10 cellular contexts compared by ENCODE assay signal in the genomic region with DNA sequence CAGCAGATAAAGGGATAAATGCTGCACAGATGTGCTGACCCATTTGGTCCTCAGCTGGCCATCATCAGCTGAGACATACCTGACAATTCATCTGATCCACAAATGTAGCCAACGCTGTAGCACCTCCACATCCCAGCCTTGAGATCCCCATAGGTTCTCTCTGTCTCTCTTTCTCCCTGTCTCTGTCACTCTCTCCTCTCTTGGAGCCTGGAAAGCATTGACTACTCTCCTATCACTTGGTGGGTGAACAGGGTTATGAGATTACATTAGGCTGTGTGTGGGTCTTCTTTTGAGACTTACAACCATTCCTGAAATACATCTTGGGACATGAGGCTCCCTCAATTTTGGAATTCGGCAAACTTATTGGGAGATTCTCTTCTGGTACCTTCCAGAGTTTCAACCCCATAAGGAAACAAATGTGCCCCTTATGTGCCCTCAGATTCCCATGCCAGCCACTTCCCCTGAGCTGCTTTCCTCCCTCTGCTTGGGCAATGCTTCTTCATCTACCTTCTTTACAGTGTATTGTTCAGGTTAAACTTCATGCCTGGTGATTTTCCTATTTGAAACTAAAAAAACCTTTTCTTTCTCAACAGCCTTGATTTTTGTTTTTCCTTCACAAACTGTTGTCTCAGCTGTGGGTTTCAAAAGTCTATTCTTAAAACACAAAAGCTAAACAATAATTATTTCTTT. TPM values are rescaled to one million over a fixed set of nuclear protein-coding genes. Genes with fewer than 3 reads are reported as not detected.
A peak's percentile ranks its signal among the peaks of the same experiment; 100 is the strongest.
DNase-seq lines count a peak whose midpoint lies in the region; ATAC-seq, FAIRE-seq and TF ChIP-seq lines count a peak whose summit lies in the region.
"Had no signal": no experiment of that assay in that cellular context is flagged by ENCODE, and none has a peak within 500 bp of the region (broad histone marks: within the 10 kb centered on the region; RNA-seq: fewer than 3 reads in every experiment).

No MANE protein-coding gene starts in this region.

- H3K27me3 Mint-ChIP-seq in astrocyte (ENCODE audit: low read depth, unreplicated experiment), result no peaks in the 10 kb centered on the region

- H3K4me3 ChIP-seq in astrocyte (ENCODE audit: insufficient read depth, low read depth, low read length) (no peak overlapping the region), thoracic aorta (peak overlapping the region; percentile 64)
- H3K4me3 ChIP-seq: lung had no signal

- ATAC-seq in thoracic aorta (ENCODE audit: insufficient number of reproducible peaks, low FRiP score, low read depth), result no peak

- no peaks in the 10 kb centered on the region for H3K9me3 Mint-ChIP-seq in astrocyte (ENCODE audit: unreplicated experiment)

- H3K27ac ChIP-seq in astrocyte (ENCODE audit: low read depth, low read length), result peak overlapping the region; percentile 82
- peak overlapping the region; percentile 5 for H3K27ac ChIP-seq in layer of hippocampus (ENCODE audit: low read depth, low read length)
- H3K27ac ChIP-seq in thoracic aorta, result peak overlapping the region; percentile 58 to 74

- H3K9me3 ChIP-seq in astrocyte (ENCODE audit: insufficient read depth, low read depth, low read length) (no peaks in the 10 kb centered on the region), thoracic aorta (no peaks in the 10 kb centered on the region)

- TF ChIP-seq CTCF in astrocyte (IDR thresholded peaks at IDR 0.05; ENCODE audit: insufficient read depth, low read depth, low read length) (no peak), thoracic aorta (IDR thresholded peaks at IDR 0.05) (no peak)

- H3K4me3 Mint-ChIP-seq in astrocyte (ENCODE audit: unreplicated experiment), result no peak overlapping the region

- peak overlapping the region; percentile 99 for H3K27ac Mint-ChIP-seq in astrocyte (ENCODE audit: unreplicated experiment)

- H3K27me3 ChIP-seq in astrocyte (ENCODE audit: insufficient read depth, low read length), result no peaks in the 10 kb centered on the region
- H3K27me3 ChIP-seq in layer of hippocampus (ENCODE audit: control insufficient read depth, insufficient read depth, low read length), result no peaks in the 10 kb centered on the region
- no peaks in the 10 kb centered on the region for H3K27me3 ChIP-seq in thoracic aorta (replicated peaks; ENCODE audit: insufficient read depth)

- peak; percentile 79 for FAIRE-seq in HTR-8/SVneo (lab: Jason Lieb, UNC)
- peak; percentile 26 for FAIRE-seq in astrocyte (lab: Jason Lieb, UNC)

- peak overlapping the region; percentile 57 for H3K9ac ChIP-seq in astrocyte (ENCODE audit: low read length)

- H3K36me3 Mint-ChIP-seq in astrocyte (ENCODE audit: low read depth, unreplicated experiment), result no peaks in the 10 kb centered on the region

- no peaks in the 10 kb centered on the region for H3K36me3 ChIP-seq in astrocyte (ENCODE audit: insufficient read depth, low read length)
- no peaks in the 10 kb centered on the region for H3K36me3 ChIP-seq in thoracic aorta

- H4K20me1 ChIP-seq in astrocyte (ENCODE audit: insufficient read depth, low read length), result no peaks in the 10 kb centered on the region

- H2AFZ ChIP-seq in astrocyte (ENCODE audit: low read depth, low read length), result peak overlapping the region; percentile 77

- H3K4me1 Mint-ChIP-seq in astrocyte (ENCODE audit: low read depth, unreplicated experiment), result peaks cover 23% of the 10 kb centered on the region

- H3K4me2 ChIP-seq in astrocyte (ENCODE audit: low read length), result peak overlapping the region; percentile 64

- DNase-seq in HTR-8/SVneo (ENCODE audit: insufficient read length, low spot score) (no peak), astrocyte (ENCODE audit: low read depth) (no peak), thoracic aorta (ENCODE audit: low spot score) (no peak), midbrain (lab: John Stamatoyannopoulos, UW) (no peak), SIG-M5 (lab: John Stamatoyannopoulos, UW) (no peak)
- DNase-seq in stimulated activated CD4-positive, alpha-beta T cell treated with anti-CD3 and anti-CD28 coated beads, Interleukin-12 subunit alpha, Interleukin-12 subunit beta, amount 100 ng/mL, for 4 hours, result no peak
- DNase-seq: Karpas-422; stimulated activated CD4-positive, alpha-beta T cell treated with anti-CD3 and anti-CD28 coated beads, Interleukin-4, amount 100 ng/mL, for 1 hour had no signal

- H3K79me2 ChIP-seq in astrocyte (ENCODE audit: insufficient read depth, low read length), result no peaks in the 10 kb centered on the region

- H3K4me1 ChIP-seq in astrocyte (ENCODE audit: insufficient read depth, low read length) (peaks cover 12% of the 10 kb centered on the region), thoracic aorta (ENCODE audit: control insufficient read depth in 1 of 2, low read depth in 2 of 2) (peaks cover 8 to 14% of the 10 kb centered on the region in 2 donors)

RNA-seq across cellular contexts. Expression of a gene that starts 29.1 kb away (rescaled TPM):
- 30.5 and 38.4 TPM in 2 replicates for total RNA-seq in astrocyte
- total RNA-seq in thoracic aorta, result 10 to 100 TPM; 25.5 to 50.2 TPM

Comparison
In these comparisons a context has a peak if more than half of its experiments do, and no peak if none do; other contexts are left out.
1. H3K27ac ChIP-seq: peak in every context shown above with its lines; median percentile 82 in astrocyte; 66 in thoracic aorta; 5 in layer of hippocampus.